ENCODE assay signal across 14 cellular contexts in genomic region chr11:134119094-134119493, GRCh38. TPM values are rescaled to one million over a fixed set of nuclear protein-coding genes. Genes with fewer than 3 reads are reported as not detected.
A peak's percentile ranks its signal among the peaks of the same experiment; 100 is the strongest.
DNase-seq lines count a peak whose midpoint lies in the region; FAIRE-seq and TF ChIP-seq lines count a peak whose summit lies in the region.
"Had no signal": no experiment of that assay in that cellular context is flagged by ENCODE, and none has a peak within 500 bp of the region (broad histone marks: within the 10 kb centered on the region; RNA-seq: fewer than 3 reads in every experiment).

No MANE protein-coding gene starts in this region.

- H3K4me1 ChIP-seq in endothelial cell of umbilical vein (ENCODE audit: control insufficient read depth, extremely low read depth, insufficient read depth, low read length) (peaks cover 54% of the 10 kb centered on the region), A673 (ENCODE audit: insufficient read depth, low read length, poor library complexity, severe bottlenecking) (no peaks in the 10 kb centered on the region)

- H3K79me2 ChIP-seq in endothelial cell of umbilical vein (ENCODE audit: control insufficient read depth, insufficient read depth, low read length), result peaks cover 34% of the 10 kb centered on the region

- in situ Hi-C loops in SK-MEL-5 (cut with HindIII; ENCODE audit: low pct_unique_long_range_greater_than_20kb, low sequenced_read_pairs), result no loop called here

- H3K9ac ChIP-seq in endothelial cell of umbilical vein (replicated peaks; ENCODE audit: extremely low read depth, insufficient read depth, low read length), result peak overlapping the region; percentile 77
- H3K9ac ChIP-seq: neural progenitor cell had no signal

- no peak overlapping the region for H2AFZ ChIP-seq in endothelial cell of umbilical vein (ENCODE audit: low read depth, low read length)
- H2AFZ ChIP-seq: neural progenitor cell had no signal

- CTCF ChIA-PET in endothelial cell of umbilical vein (lab: Charles Lee) (interaction anchor here (0.6 to 3.0 kb wide), 4 partner anchors 18 to 69 kb away, joined by 3 to 17 read pairs (median 10); no protein-coding TSS in a partner anchor), A673 (lab: Charles Lee) (no interaction called here)

- H4K20me1 ChIP-seq in endothelial cell of umbilical vein (replicated peaks; ENCODE audit: control insufficient read depth, extremely low read depth, insufficient read depth, low read length), result no peaks in the 10 kb centered on the region

- no peak overlapping the region for H3K4me3 ChIP-seq in AG10803 (ENCODE audit: low read length)
- no peak overlapping the region for H3K4me3 ChIP-seq in endothelial cell of umbilical vein (replicated peaks in 1 of 3; ENCODE audit: insufficient read depth in 1 of 3, low read depth in 1 of 3, low read length in 3 of 3)
- no peak overlapping the region for H3K4me3 ChIP-seq in A673 (ENCODE audit: low read depth, low read length, poor library complexity, severe bottlenecking)
- H3K4me3 ChIP-seq: neural progenitor cell, thyroid gland had no signal

- intact Hi-C loops in endothelial cell of umbilical vein (cut with micrococcal nuclease), result no loop called here
- intact Hi-C loops in A673 (cut with micrococcal nuclease; ENCODE audit: unreplicated experiment), result no loop called here

- dilution Hi-C loops in endothelial cell of umbilical vein (cut with MboI; ENCODE audit: extremely low pct_ligation_motif_present, low sequenced_read_pairs), result no loop called here

- TF ChIP-seq CTCF in AG10803 (conservative IDR thresholded peaks at IDR 0.05; ENCODE audit: low read length) (no peak), endothelial cell of umbilical vein (IDR thresholded peaks at IDR 0.05; ENCODE audit: extremely low read depth in 1 of 2, insufficient read depth in 1 of 2, low read depth in 1 of 2, low read length in 2 of 2) (no peak), A673 (conservative IDR thresholded peaks at IDR 0.05; ENCODE audit: low read depth, low read length) (no peak)

- no peak for FAIRE-seq in endothelial cell of umbilical vein (lab: Jason Lieb, UNC)
- FAIRE-seq: H54 had no signal

- H3K9me3 ChIP-seq in endothelial cell of umbilical vein (replicated peaks; ENCODE audit: control insufficient read depth, insufficient read depth, low read length) (no peaks in the 10 kb centered on the region), A673 (ENCODE audit: low read depth, low read length, poor library complexity, severe bottlenecking) (no peaks in the 10 kb centered on the region)
- H3K9me3 ChIP-seq: thyroid gland had no signal

- no peak for TF ChIP-seq POLR2A in endothelial cell of umbilical vein (IDR thresholded peaks at IDR 0.05; ENCODE audit: low read depth, low read length)
- no peak for TF ChIP-seq POLR2A in erythroblast (IDR thresholded peaks at IDR 0.05; ENCODE audit: low read length)

- DNase-seq in AG10803 (ENCODE audit: low read depth), result peak; percentile 49
- DNase-seq in SK-MEL-5 (ENCODE audit: low read depth, low spot score), result peak; percentile 11
- peak; percentile 34 for DNase-seq in endothelial cell of umbilical vein (ENCODE audit: low read depth, low spot score)
- DNase-seq in non-pigmented ciliary epithelial cell (ENCODE audit: low read depth), result peak; percentile 68
- DNase-seq in DMS153 (lab: John Stamatoyannopoulos, UW), result no peak
- DNase-seq in A673 (ENCODE audit: low spot score), result no peak
- no peak for DNase-seq in SKM-1 (lab: John Stamatoyannopoulos, UW; ENCODE audit: unreplicated experiment)
- DNase-seq in erythroblast (lab: John Stamatoyannopoulos, UW), result no peak
- DNase-seq: activated CD4-positive, alpha-beta T cell treated with anti-CD3 and anti-CD28 coated beads for 1 hour; NCI-H1417; NCI-H748 treated with DMSO at 0.1 percent for 48 hours; thyroid gland had no signal

- no peaks in the 10 kb centered on the region for H3K9me1 ChIP-seq in endothelial cell of umbilical vein (replicated peaks; ENCODE audit: control insufficient read depth, extremely low read depth, insufficient read depth, low read length)

- no peaks in the 10 kb centered on the region for H3K27me3 ChIP-seq in endothelial cell of umbilical vein (ENCODE audit: control insufficient read depth in 2 of 2, insufficient read depth in 2 of 2, low read length in 2 of 2)
- H3K27me3 ChIP-seq in A673 (replicated peaks; ENCODE audit: insufficient read depth, low read depth, low read length, poor library complexity), result peaks cover 14% of the 10 kb centered on the region
- H3K27me3 ChIP-seq: thyroid gland had no signal

- H3K4me2 ChIP-seq in endothelial cell of umbilical vein (ENCODE audit: insufficient read depth, low read length), result peak overlapping the region; percentile 85
- H3K4me2 ChIP-seq: neural progenitor cell had no signal

- POLR2A ChIA-PET in endothelial cell of umbilical vein (lab: Charles Lee), result no interaction called here
- POLR2A ChIA-PET in A673 (lab: Charles Lee; ENCODE audit: low non-redundant PET), result no interaction called here

- H3K36me3 ChIP-seq in endothelial cell of umbilical vein (ENCODE audit: control insufficient read depth in 2 of 2, extremely low read depth in 1 of 2, insufficient read depth in 2 of 2, low read length in 2 of 2), result no peaks in the 10 kb centered on the region
- no peaks in the 10 kb centered on the region for H3K36me3 ChIP-seq in A673 (ENCODE audit: insufficient read depth, low read length, poor library complexity, severe bottlenecking)
- H3K36me3 ChIP-seq: neural progenitor cell, thyroid gland had no signal

- H3K27ac ChIP-seq in endothelial cell of umbilical vein (ENCODE audit: insufficient read depth, low read depth, low read length), result peak overlapping the region; percentile 97
- no peak overlapping the region for H3K27ac ChIP-seq in A673 (ENCODE audit: low read depth, low read length, poor library complexity, severe bottlenecking)
- H3K27ac ChIP-seq: neural progenitor cell had no signal

- no TSS peak for BruUV-seq in endothelial cell of umbilical vein (replicated peaks; lab: Mats Ljungman, UMichigan)
- BruUV-seq in A673 (replicated peaks; lab: Mats Ljungman, UMichigan), result no TSS peak

TF ChIP-seq in endothelial cell of umbilical vein, 7 proteins besides CTCF, POLR2A, EP300 and RAD21:
- TF ChIP-seq EZH2 (IDR thresholded peaks at IDR 0.05; ENCODE audit: borderline replicate concordance, low read depth, low read length, severe bottlenecking) (no peak), JUN (IDR thresholded peaks at IDR 0.05; ENCODE audit: borderline replicate concordance, insufficient read depth, insufficient read length, low read depth) (peak; percentile 39), POLR2AphosphoS5 (IDR thresholded peaks at IDR 0.05; ENCODE audit: insufficient read depth, low read depth, low read length) (no peak)

RNA-seq across cellular contexts. Expression of gene JAM3, which starts 50.2 kb away (rescaled TPM):
- 70.7 and 72.2 TPM in 2 replicates for total RNA-seq in SK-MEL-5 (2014; rRNA removed; shearing (Covaris generic))
- 54.3 and 69.6 TPM in 2 replicates for polyA plus RNA-seq in SK-MEL-5 (2015; cell fraction: cytosol; rRNA removed)
- 29.3 and 36.9 TPM in 2 replicates for polyA plus RNA-seq in SK-MEL-5 (2015; cell fraction: nucleus; rRNA removed)
- 106 and 137 TPM in 2 replicates for total RNA-seq in endothelial cell of umbilical vein
- polyA plus RNA-seq in endothelial cell of umbilical vein, result 67.1 and 78.8 TPM in 2 replicates
- 63.6 and 72.7 TPM in 2 replicates for polyA plus RNA-seq in endothelial cell of umbilical vein (2011; cell fraction: cytosol; rRNA removed)
- polyA plus RNA-seq in endothelial cell of umbilical vein (2011; cell fraction: nucleus; rRNA removed), result 125 and 140 TPM in 2 replicates
- polyA plus RNA-seq in endothelial cell of umbilical vein (2012), result 72.2 and 84.1 TPM in 2 replicates
- 69.0 and 77.8 TPM in 2 replicates for polyA minus RNA-seq in endothelial cell of umbilical vein
- polyA minus RNA-seq in endothelial cell of umbilical vein (2011; cell fraction: cytosol; rRNA and poly(A)+ RNA removed), result not detected
- polyA minus RNA-seq in endothelial cell of umbilical vein (2011; cell fraction: nucleus; rRNA and poly(A)+ RNA removed), result 34.3 and 47.8 TPM in 2 replicates
- total RNA-seq in A673 (2021), result 9.0 and 14.5 TPM in 2 replicates

Comparison
In these comparisons a context has a peak if more than half of its experiments do, and no peak if none do; other contexts are left out.
1. DNase-seq: peak in AG10803 (single experiment), SK-MEL-5 (single experiment), endothelial cell of umbilical vein (single experiment) and non-pigmented ciliary epithelial cell (single experiment); none in DMS153 (single experiment), A673 (single experiment), SKM-1 (single experiment) and erythroblast (0 of 2).